Comparison of ENCODE assay signal across 10 cellular contexts in genomic region chr2:68737717-68738116, GRCh38. TPM values are rescaled to one million over a fixed set of nuclear protein-coding genes. Genes with fewer than 3 reads are reported as not detected.
DNase-seq lines count a peak whose midpoint lies in the region; ATAC-seq, FAIRE-seq and TF ChIP-seq lines count a peak whose summit lies in the region.
"Had no signal": no experiment of that assay in that cellular context is flagged by ENCODE, and none has a peak within 500 bp of the region (broad histone marks: within the 10 kb centered on the region; RNA-seq: fewer than 3 reads in every experiment).

No MANE protein-coding gene starts in this region.

- no peak for FAIRE-seq in urothelium cell line (lab: Jason Lieb, UNC)
- FAIRE-seq: islet of Langerhans had no signal

- H3K36me3 Mint-ChIP-seq in T-helper 17 cell (ENCODE audit: low read depth): peaks cover 18% of the 10 kb centered on the region

- ATAC-seq in GM21447 (IDR thresholded peaks at IDR 0.05; ENCODE audit: unreplicated experiment): peak; percentile 32
- peak; percentile 52 for ATAC-seq in T-helper 17 cell
- peak; percentile 30 for ATAC-seq in mucosa of descending colon
- ATAC-seq in GM19452 (IDR thresholded peaks at IDR 0.05; ENCODE audit: unreplicated experiment): no peak
- no peak for ATAC-seq in HG03460 (IDR thresholded peaks at IDR 0.05; ENCODE audit: unreplicated experiment)

- H3K36me3 ChIP-seq in GM06990 (ENCODE audit: control insufficient read depth, insufficient read depth, low read length): no peaks in the 10 kb centered on the region
- no peaks in the 10 kb centered on the region for H3K36me3 ChIP-seq in mucosa of descending colon (ENCODE audit: low read depth)

- TF ChIP-seq CTCF in GM06990 (IDR thresholded peaks at IDR 0.05; ENCODE audit: insufficient read depth, low read length, poor library complexity, severe bottlenecking) (no peak), mucosa of descending colon (IDR thresholded peaks at IDR 0.05) (no peak)

- H3K27me3 ChIP-seq in GM06990 (replicated peaks; ENCODE audit: control insufficient read depth, insufficient read depth, low read length): no peaks in the 10 kb centered on the region

- intact Hi-C loops in mucosa of descending colon (cut with DNase I, micrococcal nuclease): no loop called here

- no peaks in the 10 kb centered on the region for H3K27me3 Mint-ChIP-seq in T-helper 17 cell

- peaks cover 46% of the 10 kb centered on the region for H3K4me1 Mint-ChIP-seq in T-helper 17 cell

- H3K4me3 ChIP-seq in GM06990 (replicated peaks; ENCODE audit: low read depth, low read length) (peak overlapping the region; percentile 37; the same call in 1 of the 2 replicates), mucosa of descending colon (no peak overlapping the region)

- peak overlapping the region; percentile 92 for H3K4me3 Mint-ChIP-seq in T-helper 17 cell

- H3K9me3 ChIP-seq in T-helper 17 cell (ENCODE audit: control insufficient read depth, low read length, poor library complexity, severe bottlenecking) (no peaks in the 10 kb centered on the region), mucosa of descending colon (no peaks in the 10 kb centered on the region)

- DNase-seq in GM06990 (ENCODE audit: extremely low read depth, insufficient read length) (no peak), T-helper 17 cell (no peak), mucosa of descending colon (peak in 1 of 3 donors; percentile 40), EL (no peak), urothelium cell line (ENCODE audit: low spot score) (no peak)
- DNase-seq: NCI-H446 had no signal

- no peak overlapping the region for H3K27ac Mint-ChIP-seq in T-helper 17 cell

- no peaks in the 10 kb centered on the region for H3K4me1 ChIP-seq in mucosa of descending colon (ENCODE audit: low read depth)

RNA-seq across cellular contexts. Expression of gene ARHGAP25, which starts 3.1 kb away (rescaled TPM):
- total RNA-seq in T-helper 17 cell (10 to 100 TPM; 75.6 to 90.6 TPM), mucosa of descending colon (1 to 10 TPM; 3.1 to 8.8 (median 8.2) TPM)

Comparison
In these comparisons a context has a peak if more than half of its experiments do, and no peak if none do; other contexts are left out.
1. ATAC-seq: peak in GM21447 (single experiment), T-helper 17 cell (single experiment) and mucosa of descending colon (single experiment); none in GM19452 (single experiment) and HG03460 (single experiment).
2. RNA of gene ARHGAP25, which starts 3.1 kb away (total RNA-seq): 75.6 to 90.6 TPM in T-helper 17 cell; 3.1 to 8.8 TPM in mucosa of descending colon; every median in the first group is over 4 times any median in the second.